ENCODE assay signal across 14 cellular contexts in the genomic region with DNA sequence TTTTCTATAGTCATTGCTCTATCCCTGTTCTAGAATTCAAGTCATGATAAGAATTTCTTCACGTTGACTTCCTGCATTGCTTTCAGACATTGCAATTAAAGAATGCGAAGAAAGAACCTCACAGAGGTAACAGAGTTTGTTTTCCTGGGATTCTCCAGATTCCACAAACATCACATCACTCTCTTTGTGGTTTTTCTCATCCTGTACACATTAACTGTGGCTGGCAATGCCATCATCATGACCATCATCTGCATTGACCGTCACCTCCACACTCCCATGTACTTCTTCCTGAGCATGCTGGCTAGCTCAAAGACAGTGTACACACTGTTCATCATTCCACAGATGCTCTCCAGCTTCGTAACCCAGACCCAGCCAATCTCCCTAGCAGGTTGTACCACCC. TPM values are rescaled to one million over a fixed set of nuclear protein-coding genes. Genes with fewer than 3 reads are reported as not detected.
DNase-seq lines count a peak whose midpoint lies in the region; ATAC-seq and TF ChIP-seq lines count a peak whose summit lies in the region.
"Had no signal": no experiment of that assay in that cellular context is flagged by ENCODE, and none has a peak within 500 bp of the region (broad histone marks: within the 10 kb centered on the region; RNA-seq: fewer than 3 reads in every experiment).

No MANE protein-coding gene starts in this region.

- H3K4ac ChIP-seq in trophoblast cell (ENCODE audit: low read depth, low read length): no peak overlapping the region

- no peak overlapping the region for H3K27ac ChIP-seq in fibroblast of lung (ENCODE audit: insufficient read depth, low read length)
- peak overlapping the region; percentile 42 for H3K27ac ChIP-seq in trophoblast cell (ENCODE audit: low read depth, low read length)
- no peak overlapping the region for H3K27ac ChIP-seq in heart right ventricle
- H3K27ac ChIP-seq: uterus, VCaP had no signal

- DNase-seq in H4 (ENCODE audit: low spot score) (peak; percentile 79), SW 1271 (lab: John Stamatoyannopoulos, UW) (peak; percentile 75 to 87), fibroblast of lung (ENCODE audit: low read depth in 2 of 2) (peak; percentile 8 to 98), trophoblast cell (peak; percentile 92 to 97), inferior parietal cortex (ENCODE audit: extremely low spot score) (no peak), DMS79 (lab: John Stamatoyannopoulos, UW) (no peak), heart right ventricle (no peak)
- no peak for DNase-seq in activated naive CD4-positive, alpha-beta T cell treated with Interleukin-2 at 50 U/mL for 16 hours
- DNase-seq: activated effector memory CD4-positive, alpha-beta T cell treated with Interleukin-2 at 50 U/mL for 16 hours; DND-41; GOT3; NCI-H1105; uterus had no signal

- no peaks in the 10 kb centered on the region for H3K9me3 ChIP-seq in fibroblast of lung (ENCODE audit: control insufficient read depth, insufficient read depth, low read depth, low read length)
- H3K9me3 ChIP-seq in trophoblast cell (ENCODE audit: insufficient read depth, low read depth, low read length): peaks cover 1% of the 10 kb centered on the region
- no peaks in the 10 kb centered on the region for H3K9me3 ChIP-seq in heart right ventricle
- H3K9me3 ChIP-seq: uterus had no signal

- peaks cover 5% of the 10 kb centered on the region for H3K79me1 ChIP-seq in trophoblast cell (ENCODE audit: low read length)

- H2AFZ ChIP-seq in fibroblast of lung (ENCODE audit: low read length): no peak overlapping the region
- no peak overlapping the region for H2AFZ ChIP-seq in trophoblast cell (ENCODE audit: insufficient read depth, low read length, poor library complexity)

- no peak for ATAC-seq in heart right ventricle

- no peak overlapping the region for H4K91ac ChIP-seq in trophoblast cell (ENCODE audit: low read depth, low read length)

- no peak overlapping the region for H2AK5ac ChIP-seq in trophoblast cell (ENCODE audit: low read length)

- no peak overlapping the region for H3K14ac ChIP-seq in trophoblast cell (ENCODE audit: low read length)

- no peak for TF ChIP-seq CTCF in fibroblast of lung (conservative IDR thresholded peaks at IDR 0.05 in 1 of 2, IDR thresholded peaks at IDR 0.05 in 1 of 2; ENCODE audit: low read depth in 1 of 2, low read length in 2 of 2)
- no peak for TF ChIP-seq CTCF in heart right ventricle (IDR thresholded peaks at IDR 0.05)

- H3K4me2 ChIP-seq in fibroblast of lung (ENCODE audit: extremely low read depth, insufficient read depth, low read length) (no peak overlapping the region), trophoblast cell (ENCODE audit: low read length) (no peak overlapping the region)

- H3K36me3 ChIP-seq in fibroblast of lung (ENCODE audit: control insufficient read depth, insufficient read depth, low read length): no peaks in the 10 kb centered on the region
- no peaks in the 10 kb centered on the region for H3K36me3 ChIP-seq in trophoblast cell (ENCODE audit: control insufficient read depth in 1 of 2, insufficient read depth in 2 of 2, low read length in 2 of 2)
- no peaks in the 10 kb centered on the region for H3K36me3 ChIP-seq in heart right ventricle
- H3K36me3 ChIP-seq: uterus had no signal

- H3K18ac ChIP-seq in trophoblast cell (ENCODE audit: low read length): no peak overlapping the region

- WGBS in trophoblast cell (ENCODE audit: extremely low coverage, insufficient coverage, insufficient read length): no CpG with 5 or more reads among the region's 4 CpGs
- WGBS in heart right ventricle, 2 donors: 57 to 62% methylated on average over 4 of the region's 4 CpGs

- H4K8ac ChIP-seq in trophoblast cell (ENCODE audit: low read depth, low read length): no peak overlapping the region

- H3K79me2 ChIP-seq in fibroblast of lung (ENCODE audit: control insufficient read depth, insufficient read depth, low read length) (no peaks in the 10 kb centered on the region), trophoblast cell (ENCODE audit: control insufficient read depth, insufficient read depth, low read length, poor library complexity) (no peaks in the 10 kb centered on the region)

- no peaks in the 10 kb centered on the region for H4K20me1 ChIP-seq in fibroblast of lung (ENCODE audit: control insufficient read depth, extremely low read depth, insufficient read depth, low read length)

- H3K23ac ChIP-seq in trophoblast cell (ENCODE audit: low read length): no peak overlapping the region

- H3K4me1 ChIP-seq in fibroblast of lung (ENCODE audit: control insufficient read depth, extremely low read depth, insufficient read depth, low read length): no peaks in the 10 kb centered on the region
- H3K4me1 ChIP-seq in trophoblast cell (ENCODE audit: control insufficient read depth in 1 of 2, insufficient read depth in 2 of 2, low read length in 2 of 2): peaks cover 7 to 10% of the 10 kb centered on the region in 2 experiments
- peaks cover 0 to 6% (median 0%) of the 10 kb centered on the region in 9 donors for H3K4me1 ChIP-seq in heart right ventricle
- H3K4me1 ChIP-seq: uterus had no signal

- no peak overlapping the region for H3K4me3 ChIP-seq in fibroblast of lung (replicated peaks in 1 of 4; ENCODE audit: control extremely low read depth in 1 of 4, insufficient read depth in 1 of 4, low read depth in 3 of 4, low read length in 4 of 4)
- H3K4me3 ChIP-seq in trophoblast cell (ENCODE audit: low read depth, low read length): no peak overlapping the region
- H3K4me3 ChIP-seq in heart right ventricle: no peak overlapping the region
- H3K4me3 ChIP-seq: uterus had no signal

- no peak overlapping the region for H4K12ac ChIP-seq in trophoblast cell (ENCODE audit: low read depth, low read length)

- H3K27me3 ChIP-seq in fibroblast of lung (ENCODE audit: control insufficient read depth, insufficient read depth, low read length): no peaks in the 10 kb centered on the region
- H3K27me3 ChIP-seq in trophoblast cell (ENCODE audit: insufficient read depth, low read length): no peaks in the 10 kb centered on the region
- H3K27me3 ChIP-seq in heart right ventricle: no peaks in the 10 kb centered on the region
- H3K27me3 ChIP-seq: uterus had no signal

- no peak overlapping the region for H2BK5ac ChIP-seq in trophoblast cell (ENCODE audit: low read depth, low read length, poor library complexity)

- H3K9ac ChIP-seq in fibroblast of lung (ENCODE audit: insufficient read depth, low read length) (no peak overlapping the region), trophoblast cell (ENCODE audit: low read length) (no peak overlapping the region)

- intact Hi-C loops in heart right ventricle (cut with DNase I): no loop called here

- H2BK12ac ChIP-seq in trophoblast cell (ENCODE audit: low read length): no peak overlapping the region

- no peak overlapping the region for H2BK120ac ChIP-seq in trophoblast cell (ENCODE audit: insufficient read depth, low read length, poor library complexity)

RNA-seq across cellular contexts. Expression of a gene that starts 10.6 kb away (rescaled TPM):
- not detected in 2 replicates for total RNA-seq in H4 (2014; rRNA removed; shearing (Covaris generic))
- total RNA-seq in fibroblast of lung (not detected in 2 replicates), heart right ventricle (not detected)
- polyA plus RNA-seq in fibroblast of lung (not detected in 2 replicates), heart right ventricle (not detected)
- polyA plus RNA-seq in fibroblast of lung (2012): not detected in 2 replicates
- polyA minus RNA-seq in fibroblast of lung (ENCODE audit: low replicate concordance): not detected in 2 replicates
- not detected in 2 replicates for polyA plus RNA-seq in trophoblast cell (2013)
- total RNA-seq: uterus had no signal

Comparison
In these comparisons a context has a peak if more than half of its experiments do, and no peak if none do; other contexts are left out.
1. DNase-seq: peak in H4 (single experiment), SW 1271 (2 of 2), fibroblast of lung (2 of 2) and trophoblast cell (2 of 2); none in inferior parietal cortex (single experiment), activated naive CD4-positive, alpha-beta T cell treated with Interleukin-2 at 50 U/mL for 16 hours (single experiment), DMS79 (single experiment) and heart right ventricle (0 of 2).